Comparison of ENCODE assay signal across 12 cellular contexts in genomic region chr19:8494158-8494557, GRCh38. TPM values are rescaled to one million over a fixed set of nuclear protein-coding genes. Genes with fewer than 3 reads are reported as not detected.
DNase-seq lines count a peak whose midpoint lies in the region; ATAC-seq and TF ChIP-seq lines count a peak whose summit lies in the region.
"Had no signal": no experiment of that assay in that cellular context is flagged by ENCODE, and none has a peak within 500 bp of the region (broad histone marks: within the 10 kb centered on the region; RNA-seq: fewer than 3 reads in every experiment).

No MANE protein-coding gene starts in this region.

- H4K91ac ChIP-seq in neuronal stem cell (ENCODE audit: low read depth, low read length, poor library complexity): no peak overlapping the region

- H3K9ac ChIP-seq in neuronal stem cell (ENCODE audit: low read depth, low read length, poor library complexity): no peak overlapping the region
- H3K9ac ChIP-seq: KMS-11 had no signal

- peak overlapping the region; percentile 73 for H3K27ac Mint-ChIP-seq in activated naive CD4-positive, alpha-beta T cell treated with anti-CD3 and anti-CD28 coated beads for 36 hours

- peak overlapping the region; percentile 94 for H2AK5ac ChIP-seq in neuronal stem cell (ENCODE audit: low read depth, low read length)

- H3K27me3 ChIP-seq in WERI-Rb-1 (ENCODE audit: insufficient read depth, low read depth, severe bottlenecking) (no peaks in the 10 kb centered on the region), neuronal stem cell (ENCODE audit: control insufficient read depth in 3 of 3, insufficient read depth in 3 of 3, low read depth in 1 of 3, low read length in 3 of 3) (no peaks in the 10 kb centered on the region)

- H2AFZ ChIP-seq in neuronal stem cell (ENCODE audit: low read length): peak overlapping the region; percentile 46

- H3K4me2 ChIP-seq in neuronal stem cell (ENCODE audit: insufficient read depth, low read length, poor library complexity, severe bottlenecking): no peak overlapping the region
- H3K4me2 ChIP-seq: KMS-11 had no signal

- no peaks in the 10 kb centered on the region for H3K27me3 Mint-ChIP-seq in activated naive CD4-positive, alpha-beta T cell treated with anti-CD3 and anti-CD28 coated beads for 36 hours (ENCODE audit: low read depth)

- H2BK12ac ChIP-seq in neuronal stem cell (ENCODE audit: low read length): peak overlapping the region; percentile 58

- H3K23ac ChIP-seq in neuronal stem cell (ENCODE audit: low read depth, low read length, poor library complexity): no peak overlapping the region

- peaks cover 9% of the 10 kb centered on the region for H3K79me1 ChIP-seq in neuronal stem cell (ENCODE audit: low read depth, low read length)

- intact Hi-C loops in activated naive CD4-positive, alpha-beta T cell treated with anti-CD3 and anti-CD28 coated beads for 36 hours (cut with micrococcal nuclease): no loop called here

- peaks cover 18% of the 10 kb centered on the region for H3K4me1 Mint-ChIP-seq in activated naive CD4-positive, alpha-beta T cell treated with anti-CD3 and anti-CD28 coated beads for 36 hours (ENCODE audit: low read depth)

- peak overlapping the region; percentile 56 for H3K14ac ChIP-seq in neuronal stem cell (ENCODE audit: low read length)

- H4K8ac ChIP-seq in neuronal stem cell (ENCODE audit: low read depth, low read length): no peak overlapping the region

- no peaks in the 10 kb centered on the region for H3K36me3 Mint-ChIP-seq in activated naive CD4-positive, alpha-beta T cell treated with anti-CD3 and anti-CD28 coated beads for 36 hours (ENCODE audit: low read depth)

- TF ChIP-seq CTCF in WERI-Rb-1 (IDR thresholded peaks at IDR 0.05; ENCODE audit: low read depth, low read length): peak; percentile 3; the same call in 1 of the 2 replicates

- H2BK5ac ChIP-seq in neuronal stem cell (ENCODE audit: low read length): peak overlapping the region; percentile 87

- no peak overlapping the region for H3K4me3 Mint-ChIP-seq in activated naive CD4-positive, alpha-beta T cell treated with anti-CD3 and anti-CD28 coated beads for 36 hours

- CTCF ChIA-PET in activated naive CD4-positive, alpha-beta T cell treated with anti-CD3 and anti-CD28 coated beads for 36 hours (lab: Charles Lee): interaction anchor here (0.5 to 1.6 kb wide), 9 partner anchors 12 to 310 kb away, joined by 3 to 5 read pairs (median 4); partner anchors contain the start of gene MARCHF2

- DNase-seq in activated naive CD4-positive, alpha-beta T cell treated with anti-CD3 and anti-CD28 coated beads for 36 hours: peak; percentile 61
- no peak for DNase-seq in activated naive CD4-positive, alpha-beta T cell treated with anti-CD3 and anti-CD28 coated beads, Interleukin-2, amount 50 U/mL, for 16 hours
- DNase-seq in WERI-Rb-1 (no peak), neuronal stem cell (ENCODE audit: low spot score) (no peak), EL (no peak), SW480 (ENCODE audit: low spot score) (no peak)
- DNase-seq: activated effector memory CD4-positive, alpha-beta T cell treated with Interleukin-2 at 50 U/mL for 16 hours; NCI-H2227 treated with DMSO at 0.1 percent for 48 hours had no signal

- no peak overlapping the region for H2BK120ac ChIP-seq in neuronal stem cell (ENCODE audit: low read depth, low read length)

- no peak overlapping the region for H3K4me3 ChIP-seq in WERI-Rb-1 (ENCODE audit: low read depth, low read length)
- no peak overlapping the region for H3K4me3 ChIP-seq in neuronal stem cell (ENCODE audit: low read length in 2 of 2)

- peak overlapping the region; percentile 91 for H3K18ac ChIP-seq in neuronal stem cell (ENCODE audit: low read length)

- no CpG with 5 or more reads among the region's 7 CpGs for WGBS in neuronal stem cell (ENCODE audit: extremely low coverage in 2 of 2, insufficient read length in 2 of 2, insufficient replicate concordance in 1 of 2), 2 donors

- H2BK15ac ChIP-seq in neuronal stem cell (ENCODE audit: low read length): no peak overlapping the region

- H3K36me3 ChIP-seq in KOPT-K1 (ENCODE audit: insufficient read depth, low read length) (peaks cover 18% of the 10 kb centered on the region), WERI-Rb-1 (peaks cover 12% of the 10 kb centered on the region), neuronal stem cell (replicated peaks in 1 of 2; ENCODE audit: control insufficient read depth in 2 of 2, insufficient read depth in 2 of 2, low read length in 2 of 2) (peaks cover 6 to 16% of the 10 kb centered on the region in 2 donors)

- H3K27ac ChIP-seq in KOPT-K1 (ENCODE audit: low read depth, low read length, poor library complexity, severe bottlenecking) (peak overlapping the region; percentile 67), WERI-Rb-1 (no peak overlapping the region), neuronal stem cell (replicated peaks; ENCODE audit: low read length) (peak overlapping the region; percentile 17)
- H3K27ac ChIP-seq: KMS-11 had no signal

- H3K9me3 ChIP-seq in KOPT-K1 (ENCODE audit: insufficient read depth, low read length, poor library complexity, severe bottlenecking) (no peaks in the 10 kb centered on the region), WERI-Rb-1 (ENCODE audit: severe bottlenecking) (no peaks in the 10 kb centered on the region), neuronal stem cell (replicated peaks in 1 of 2; ENCODE audit: control insufficient read depth in 2 of 2, insufficient read depth in 1 of 2, low read depth in 1 of 2, low read length in 2 of 2) (no peaks in the 10 kb centered on the region)

- H3K9me3 Mint-ChIP-seq in activated naive CD4-positive, alpha-beta T cell treated with anti-CD3 and anti-CD28 coated beads for 36 hours: no peaks in the 10 kb centered on the region

- peaks cover 9 to 20% of the 10 kb centered on the region in 2 donors for H3K4me1 ChIP-seq in neuronal stem cell (ENCODE audit: control insufficient read depth in 2 of 2, insufficient read depth in 1 of 2, low read depth in 1 of 2, low read length in 2 of 2)

- H3K4ac ChIP-seq in neuronal stem cell (ENCODE audit: low read length): no peak overlapping the region

- ATAC-seq in GM21825 (IDR thresholded peaks at IDR 0.05; ENCODE audit: unreplicated experiment): no peak

RNA-seq across cellular contexts. Expression of gene PRAM1, which starts 8.3 kb away (rescaled TPM):
- under 1 TPM; 0.40 to 0.45 TPM for total RNA-seq in activated naive CD4-positive, alpha-beta T cell treated with anti-CD3 and anti-CD28 coated beads for 36 hours
- 1.2 TPM for polyA plus RNA-seq in neuronal stem cell (2013, experiment 1 of 2)
- polyA plus RNA-seq in neuronal stem cell (2013, experiment 2 of 2): 1.2 TPM
- total RNA-seq: lung microvascular endothelial cell had no signal

RNA-seq across cellular contexts. Expression of gene ZNF414, which starts 19.8 kb away (rescaled TPM):
- total RNA-seq in activated naive CD4-positive, alpha-beta T cell treated with anti-CD3 and anti-CD28 coated beads for 36 hours: 10 to 100 TPM; 19.8 to 24.1 TPM
- 32.3 TPM for polyA plus RNA-seq in neuronal stem cell (2013, experiment 1 of 2)
- 33.4 TPM for polyA plus RNA-seq in neuronal stem cell (2013, experiment 2 of 2)

RNA-seq across cellular contexts. Expression of gene HNRNPM, which starts 49.4 kb away (rescaled TPM):
- 100 to 1,000 TPM; 151 to 169 TPM for total RNA-seq in activated naive CD4-positive, alpha-beta T cell treated with anti-CD3 and anti-CD28 coated beads for 36 hours
- polyA plus RNA-seq in neuronal stem cell (2013, experiment 1 of 2): 112 TPM
- 111 TPM for polyA plus RNA-seq in neuronal stem cell (2013, experiment 2 of 2)
